Comparison of ENCODE assay signal across 20 cellular contexts in genomic region chr7:1607686-1608085, GRCh38. TPM values are rescaled to one million over a fixed set of nuclear protein-coding genes. Genes with fewer than 3 reads are reported as not detected.
"Had no signal": no experiment of that assay in that cellular context is flagged by ENCODE, and none has a peak within 500 bp of the region (broad histone marks: within the 10 kb centered on the region; RNA-seq: fewer than 3 reads in every experiment).

No MANE protein-coding gene starts in this region.

- H3K36me3 ChIP-seq: ascending aorta, colonic mucosa, pancreas had no signal

- H3K79me2 ChIP-seq: hepatocyte had no signal

- H3K27me3 ChIP-seq: ascending aorta, hepatocyte, pancreas had no signal

- ATAC-seq: activated CD8-positive, alpha-beta T cell treated with anti-CD3 and anti-CD28 coated beads for 36 hours; foreskin keratinocyte; left ventricle myocardium superior; mucosa of descending colon; sciatic nerve had no signal

- DNase-seq: activated CD4-positive, alpha-beta T cell treated with anti-CD3 and anti-CD28 coated beads, Interleukin-2, amount 10 ng/mL, durations not matched to agents 24 days and 14 days; activated CD8-positive, alpha-beta T cell treated with anti-CD3 and anti-CD28 coated beads for 36 hours; activated effector memory CD4-positive, alpha-beta T cell treated with anti-CD3 and anti-CD28 coated beads, Interleukin-2, amount 50 U/mL, for 16 hours; activated naive CD4-positive, alpha-beta T cell treated with anti-CD3 and anti-CD28 coated beads, Interleukin-2, amount 50 U/mL, for 16 hours; activated T-cell treated with anti-CD3 and anti-CD28 coated beads, Interleukin-2, amount 50 U/mL, for 24 hours; colonic mucosa; foreskin keratinocyte; left ventricle myocardium superior; mucosa of descending colon; naive B cell; stimulated activated naive CD4-positive, alpha-beta T cell; T-helper 9 cell had no signal

- H3K9me3 ChIP-seq: ascending aorta, colonic mucosa, mucosa of descending colon, pancreas had no signal

- H3K4me2 ChIP-seq: hepatocyte, smooth muscle cell had no signal

- H3K27ac Mint-ChIP-seq: activated CD4-positive, alpha-beta T cell treated with anti-CD3 and anti-CD28 coated beads, Interleukin-2, amount 10 ng/mL, durations not matched to agents 24 days and 14 days; activated CD8-positive, alpha-beta T cell treated with anti-CD3 and anti-CD28 coated beads for 36 hours; activated T-cell treated with anti-CD3 and anti-CD28 coated beads, Interleukin-2, amount 50 U/mL, for 24 hours had no signal

- H3K36me3 Mint-ChIP-seq: naive B cell had no signal

- H3K4me1 Mint-ChIP-seq: activated CD4-positive, alpha-beta T cell treated with anti-CD3 and anti-CD28 coated beads, Interleukin-2, amount 10 ng/mL, durations not matched to agents 24 days and 14 days; neural crest cell had no signal

- H2AFZ ChIP-seq: hepatocyte had no signal

- H3K9me3 Mint-ChIP-seq: activated CD4-positive, alpha-beta T cell treated with anti-CD3 and anti-CD28 coated beads, Interleukin-2, amount 10 ng/mL, durations not matched to agents 24 days and 14 days; activated CD8-positive, alpha-beta T cell treated with anti-CD3 and anti-CD28 coated beads for 36 hours; activated T-cell treated with anti-CD3 and anti-CD28 coated beads, Interleukin-2, amount 50 U/mL, for 24 hours; central memory CD8-positive, alpha-beta T cell; naive B cell; neural crest cell had no signal

- H3K27ac ChIP-seq: ascending aorta, colonic mucosa, foreskin keratinocyte, hepatocyte, pancreas had no signal

- H3K4me3 ChIP-seq: ascending aorta, colonic mucosa, hepatocyte, mucosa of descending colon, pancreas, smooth muscle cell had no signal

- H3K4me3 Mint-ChIP-seq: activated CD4-positive, alpha-beta T cell treated with anti-CD3 and anti-CD28 coated beads, Interleukin-2, amount 10 ng/mL, durations not matched to agents 24 days and 14 days; activated CD8-positive, alpha-beta T cell treated with anti-CD3 and anti-CD28 coated beads for 36 hours; activated T-cell treated with anti-CD3 and anti-CD28 coated beads, Interleukin-2, amount 50 U/mL, for 24 hours; central memory CD8-positive, alpha-beta T cell; naive B cell; neural crest cell had no signal

- H3K4me1 ChIP-seq: ascending aorta, colonic mucosa, foreskin keratinocyte, pancreas had no signal

RNA-seq across cellular contexts. Expression of gene TMEM184A, which starts 51.7 kb away (rescaled TPM):
- total RNA-seq: activated CD4-positive, alpha-beta T cell treated with anti-CD3 and anti-CD28 coated beads, Interleukin-2, amount 10 ng/mL, durations not matched to agents 24 days and 14 days; activated CD8-positive, alpha-beta T cell treated with anti-CD3 and anti-CD28 coated beads for 36 hours; ascending aorta; neural crest cell; pulmonary artery endothelial cell had no signal
